8 cellular contexts compared by ENCODE assay signal in genomic region chr19:10760268-10760944, GRCh38. TPM values are rescaled to one million over a fixed set of nuclear protein-coding genes. Genes with fewer than 3 reads are reported as not detected.
DNase-seq lines count a peak whose midpoint lies in the region; ATAC-seq, FAIRE-seq and TF ChIP-seq lines count a peak whose summit lies in the region.

No MANE protein-coding gene starts in this region.

- H3K4me2 ChIP-seq in GM23338 = no peak overlapping the region

- peak overlapping the region; percentile 72 to 89 (median 80) for H3K4me3 Mint-ChIP-seq in CD4-positive, alpha-beta memory T cell
- H3K4me3 Mint-ChIP-seq in GM23338 (no peak overlapping the region), T-cell (peak overlapping the region; percentile 48 to 69 (median 50))

- peaks cover 51 to 94% (median 74%) of the 10 kb centered on the region in 4 donors for H3K4me1 Mint-ChIP-seq in CD4-positive, alpha-beta memory T cell
- H3K4me1 Mint-ChIP-seq in GM23338 = peaks cover 30% of the 10 kb centered on the region
- peaks cover 85 to 87% (median 85%) of the 10 kb centered on the region in 3 donors for H3K4me1 Mint-ChIP-seq in T-cell

- peaks cover 9% of the 10 kb centered on the region; the same call in 1 of the 2 replicates for H3F3A ChIP-seq in GM23338 (replicated peaks; ENCODE audit: low read depth)

- peak overlapping the region in 1 of 2 donors; percentile 20 for H3K4me3 ChIP-seq in CD4-positive, alpha-beta memory T cell (ENCODE audit: low read length in 2 of 2)
- H3K4me3 ChIP-seq in GM23338 = no peak overlapping the region
- H3K4me3 ChIP-seq in effector memory CD4-positive, alpha-beta T cell (ENCODE audit: insufficient read depth, low read depth, low read length, poor library complexity, severe bottlenecking) = no peak overlapping the region

- H3K36me3 ChIP-seq in CD4-positive, alpha-beta memory T cell (ENCODE audit: insufficient read depth, low read length) = peaks cover 7% of the 10 kb centered on the region
- H3K36me3 ChIP-seq in GM23338 (ENCODE audit: insufficient read depth) = no peaks in the 10 kb centered on the region
- H3K36me3 ChIP-seq in effector memory CD4-positive, alpha-beta T cell (ENCODE audit: control insufficient read depth, insufficient read depth, low read length) = peaks cover 9% of the 10 kb centered on the region

- DNase-seq in CD4-positive, alpha-beta memory T cell = peak in 1 of 5 donors; percentile 80
- DNase-seq in GM23338 (ENCODE audit: low spot score) = no peak
- peak in 4 of 34 experiments; percentile 19 to 50 (median 24) for DNase-seq in T-cell
- peak in 2 of 3 donors; percentile 44 to 49 for DNase-seq in effector memory CD4-positive, alpha-beta T cell
- peak; percentile 16 to 24 for DNase-seq in stimulated activated CD4-positive, alpha-beta T cell treated with anti-CD3 and anti-CD28 coated beads, Interleukin-4, amount 100 ng/mL, for 48 hours (ENCODE audit: low read depth in 2 of 2)
- DNase-seq in D721Med (ENCODE audit: insufficient read length, low spot score) = no peak

- no peaks in the 10 kb centered on the region for H3K9me2 ChIP-seq in GM23338 (ENCODE audit: insufficient read depth)

- no peak for FAIRE-seq in D721Med (lab: Jason Lieb, UNC)

- peak overlapping the region; percentile 48 for H3K27ac ChIP-seq in CD4-positive, alpha-beta memory T cell (ENCODE audit: low read depth, low read length)
- no peak overlapping the region for H3K27ac ChIP-seq in GM23338 (ENCODE audit: low read depth)
- peak overlapping the region; percentile 78 for H3K27ac ChIP-seq in effector memory CD4-positive, alpha-beta T cell (ENCODE audit: insufficient read depth, low read length, poor library complexity, severe bottlenecking)

- CTCF ChIA-PET in CD4-positive, alpha-beta memory T cell (lab: Charles Lee; ENCODE audit: partially characterized antibody) = interaction anchor here (1.2 to 4.3 kb wide), 4 partner anchors 19 to 104 kb away, joined by 3 to 40 read pairs (median 9); partner anchors contain the start of genes DNM2 and TMED1
- CTCF ChIA-PET in T-cell (lab: Charles Lee) = interaction anchor here in 1 of 2 donors (0.6 to 3.6 kb wide), 3 partner anchors 24 to 76 kb away, joined by 3 to 45 read pairs (median 4); partner anchors contain the start of genes DNM2 and TMED1

- POLR2A ChIA-PET in CD4-positive, alpha-beta memory T cell (lab: Charles Lee; ENCODE audit: partially characterized antibody) = interaction anchor here (0.6 to 8.0 kb wide), 14 partner anchors 9 to 158 kb away, joined by 3 to 99 read pairs (median 5); partner anchors contain the start of genes DNM2, QTRT1 and TMED1
- POLR2A ChIA-PET in T-cell (lab: Charles Lee) = interaction anchor here (0.5 to 1.6 kb wide), 4 partner anchors 15 to 252 kb away, joined by 3 to 9 read pairs (median 3); partner anchors contain the start of gene DNM2 (in 1 of the 2)

- H3K79me2 ChIP-seq in GM23338 (replicated peaks; ENCODE audit: insufficient read depth) = 0 out of 2 replicates have a peak, but pooled peaks cover 5% of the 10 kb centered on the region

- H3K4me1 ChIP-seq in CD4-positive, alpha-beta memory T cell (ENCODE audit: insufficient read depth, low read length) = peaks cover 88% of the 10 kb centered on the region
- H3K4me1 ChIP-seq in GM23338 (ENCODE audit: insufficient read depth) = no peaks in the 10 kb centered on the region; the same call in 1 of the 2 replicates
- peaks cover 67% of the 10 kb centered on the region for H3K4me1 ChIP-seq in effector memory CD4-positive, alpha-beta T cell (ENCODE audit: control insufficient read depth, insufficient read depth, low read length, poor library complexity, severe bottlenecking)

- no peak overlapping the region for H2AFZ ChIP-seq in GM23338

- H4K20me1 ChIP-seq in GM23338 (replicated peaks; ENCODE audit: insufficient read depth) = peaks cover 7% of the 10 kb centered on the region; the same call in 1 of the 2 replicates

- H3K9me3 ChIP-seq in CD4-positive, alpha-beta memory T cell (ENCODE audit: control insufficient read depth in 1 of 2, low read length in 2 of 2) = no peaks in the 10 kb centered on the region
- H3K9me3 ChIP-seq in effector memory CD4-positive, alpha-beta T cell (ENCODE audit: control insufficient read depth, low read length) = no peaks in the 10 kb centered on the region

- peaks cover 18 to 19% of the 10 kb centered on the region in 2 donors for H3K36me3 Mint-ChIP-seq in CD4-positive, alpha-beta memory T cell
- H3K36me3 Mint-ChIP-seq in GM23338 (ENCODE audit: low read depth) = peaks cover 24% of the 10 kb centered on the region
- peaks cover 18% of the 10 kb centered on the region for H3K36me3 Mint-ChIP-seq in T-cell

- no peak for ATAC-seq in GM23338
- ATAC-seq in T-cell (replicated peaks in 1 of 4) = no peak
- no peak for ATAC-seq in HG03565 (IDR thresholded peaks at IDR 0.05; ENCODE audit: unreplicated experiment)
- no peak for ATAC-seq in HG03378 (IDR thresholded peaks at IDR 0.05; ENCODE audit: unreplicated experiment)

- H3K27me3 Mint-ChIP-seq in CD4-positive, alpha-beta memory T cell = no peaks in the 10 kb centered on the region
- peaks cover 12% of the 10 kb centered on the region for H3K27me3 Mint-ChIP-seq in GM23338 (ENCODE audit: insufficient read depth, low read depth, poor library complexity)
- no peaks in the 10 kb centered on the region for H3K27me3 Mint-ChIP-seq in T-cell

- intact Hi-C loops in CD4-positive, alpha-beta memory T cell (cut with micrococcal nuclease) = no loop called here

- no peaks in the 10 kb centered on the region for H3K27me3 ChIP-seq in CD4-positive, alpha-beta memory T cell (ENCODE audit: insufficient read depth, low read length)
- no peaks in the 10 kb centered on the region for H3K27me3 ChIP-seq in GM23338 (ENCODE audit: insufficient read depth)
- no peaks in the 10 kb centered on the region for H3K27me3 ChIP-seq in effector memory CD4-positive, alpha-beta T cell (replicated peaks; ENCODE audit: control insufficient read depth, insufficient read depth, low read length, poor library complexity, severe bottlenecking)

- TF ChIP-seq CTCF in GM23338 (conservative IDR thresholded peaks at IDR 0.05; ENCODE audit: low read depth in 2 of 2) (no peak), D721Med (IDR thresholded peaks at IDR 0.05; ENCODE audit: insufficient read depth, missing control alignments) (no peak)

- H3K27ac Mint-ChIP-seq in CD4-positive, alpha-beta memory T cell = peak overlapping the region; percentile 87 to 98 (median 95)
- H3K27ac Mint-ChIP-seq in GM23338 (peak overlapping the region; percentile 37), T-cell (peak overlapping the region; percentile 83 to 95)

- peaks cover 0 to 3% (median 0%) of the 10 kb centered on the region in 8 donors for H3K9me3 Mint-ChIP-seq in CD4-positive, alpha-beta memory T cell
- H3K9me3 Mint-ChIP-seq in GM23338 (no peaks in the 10 kb centered on the region), T-cell (no peaks in the 10 kb centered on the region)

TF ChIP-seq in GM23338, 12 proteins besides CTCF, POLR2A, EP300 and RAD21 (continues in another document):
- TF ChIP-seq EZH2 (IDR thresholded peaks at IDR 0.05; ENCODE audit: low read depth, unreplicated experiment) = no peak

RNA-seq across cellular contexts. Expression of gene DNM2, which starts 42.5 kb away (rescaled TPM):
- 100 to 1,000 TPM; 245 to 272 TPM for total RNA-seq in CD4-positive, alpha-beta memory T cell
- 100 to 1,000 TPM in 1 of 2 donors, 10 to 100 TPM in 1; 46.3 to 103 TPM for polyA plus RNA-seq in CD4-positive, alpha-beta memory T cell
- total RNA-seq in GM23338 (2014; rRNA removed; shearing (Covaris generic)) = 107 and 138 TPM in 2 replicates
- 40.0 and 40.7 TPM in 2 replicates for polyA plus RNA-seq in GM23338 (2016; fragmentation: Nextera tagmentation; extraction: Ambion mirVana)
- 100 to 1,000 TPM; 272 to 329 (median 297) TPM for total RNA-seq in T-cell

RNA-seq across cellular contexts. Expression of gene QTRT1, which starts 59.2 kb away (rescaled TPM):
- total RNA-seq in CD4-positive, alpha-beta memory T cell = 10 to 100 TPM; 36.2 to 39.9 TPM
- 10 to 100 TPM; 40.3 to 66.0 TPM for polyA plus RNA-seq in CD4-positive, alpha-beta memory T cell
- 54.5 and 61.2 TPM in 2 replicates for total RNA-seq in GM23338 (2014; rRNA removed; shearing (Covaris generic))
- polyA plus RNA-seq in GM23338 (2016; fragmentation: Nextera tagmentation; extraction: Ambion mirVana) = 77.4 and 83.5 TPM in 2 replicates
- 10 to 100 TPM; 47.7 to 68.1 (median 55.1) TPM for total RNA-seq in T-cell

Comparison
In these comparisons a context has a peak if more than half of its experiments do, and no peak if none do; other contexts are left out.
1. DNase-seq: peak in effector memory CD4-positive, alpha-beta T cell (2 of 3) and stimulated activated CD4-positive, alpha-beta T cell treated with anti-CD3 and anti-CD28 coated beads, Interleukin-4, amount 100 ng/mL, for 48 hours (2 of 2); none in GM23338 (single experiment) and D721Med (single experiment).
2. H3K27ac Mint-ChIP-seq: peak in every context shown above with its lines; median percentile 95 in CD4-positive, alpha-beta memory T cell; 89 in T-cell; 37 in GM23338.